In genomic region chrX:52563105-52563504, GRCh38 we compare ENCODE assay signal across 29 cellular contexts. TPM values are rescaled to one million over a fixed set of nuclear protein-coding genes. Genes with fewer than 3 reads are reported as not detected.
"Had no signal": no experiment of that assay in that cellular context is flagged by ENCODE, and none has a peak within 500 bp of the region (broad histone marks: within the 10 kb centered on the region; RNA-seq: fewer than 3 reads in every experiment).

No MANE protein-coding gene starts in this region.

- H3K4me1 ChIP-seq: stomach, suprapubic skin, testis, thyroid gland, tibial artery, tibial nerve, transverse colon, upper lobe of left lung, upper lobe of right lung, uterus, vagina had no signal

- H3K9me3 ChIP-seq: stomach, suprapubic skin, testis, thoracic aorta, thyroid gland, tibial artery, tibial nerve, transverse colon, upper lobe of left lung, upper lobe of right lung, uterus, vagina had no signal

- H3K4me3 ChIP-seq: stomach, suprapubic skin, testis, thoracic aorta, thyroid gland, tibial artery, tibial nerve, transverse colon, upper lobe of left lung, upper lobe of right lung, uterus, vagina had no signal

- H3K36me3 ChIP-seq: stomach, suprapubic skin, thoracic aorta, thyroid gland, tibial artery, tibial nerve, transverse colon, upper lobe of left lung, upper lobe of right lung, uterus, vagina had no signal

- DNase-seq: stimulated activated CD4-positive, alpha-beta T cell treated with anti-CD3 and anti-CD28 coated beads, Interleukin-2, amount 100 ng/mL, for 48 hours; stimulated activated CD4-positive, alpha-beta T cell treated with anti-CD3 and anti-CD28 coated beads, Interleukin-4, amount 100 ng/mL, for 1 hour; stimulated activated CD4-positive, alpha-beta T cell treated with anti-CD3 and anti-CD28 coated beads, Interleukin-4, amount 100 ng/mL, for 24 hours; stimulated activated CD4-positive, alpha-beta T cell treated with anti-CD3 and anti-CD28 coated beads, Interleukin-4, amount 100 ng/mL, for 4 hours; stimulated activated CD8-positive, alpha-beta memory T cell treated with anti-CD3 and anti-CD28 coated beads, Interleukin-4, amount 100 ng/mL, for 48 hours; stimulated activated naive B cell treated with anti-CD40 and anti-IgM and Interleukin-4, amounts not matched to agents 10 μg/mL and 1 μg/mL and 100 μg/mL, for 72 hours; stimulated activated naive CD4-positive, alpha-beta T cell; stimulated activated naive CD4-positive, alpha-beta T cell treated with Interleukin-2 at 50 U/mL for 16 hours; stimulated activated naive CD8-positive, alpha-beta T cell treated with anti-CD3 and anti-CD28 coated beads, Interleukin-15, amount 100 ng/mL, for 72 hours; stimulated activated naive CD8-positive, alpha-beta T cell treated with anti-CD3 and anti-CD28 coated beads, Interleukin-15, Interleukin-2, amounts not matched to agents 100 U/mL and 50 U/mL, for 24 hours; stomach; substantia nigra; testis; thyroid gland; tibial artery; transverse colon; trophoblast cell; upper lobe of left lung; upper lobe of right lung; uterus had no signal

- H3K27ac ChIP-seq: stomach, suprapubic skin, testis, thoracic aorta, thyroid gland, tibial artery, tibial nerve, transverse colon, upper lobe of left lung, upper lobe of right lung, uterus, vagina had no signal

- FAIRE-seq: urothelium cell line had no signal

RNA-seq across cellular contexts. Expression of gene XAGE1B, which starts 46.2 kb away (rescaled TPM):
- total RNA-seq: stomach, subcutaneous adipose tissue, suprapubic skin, temporal lobe, thoracic aorta, thyroid gland, tibial nerve, transverse colon, ureter, urinary bladder, uterus, vagina had no signal
- polyA plus RNA-seq: stomach, urinary bladder had no signal
